In the genomic region with DNA sequence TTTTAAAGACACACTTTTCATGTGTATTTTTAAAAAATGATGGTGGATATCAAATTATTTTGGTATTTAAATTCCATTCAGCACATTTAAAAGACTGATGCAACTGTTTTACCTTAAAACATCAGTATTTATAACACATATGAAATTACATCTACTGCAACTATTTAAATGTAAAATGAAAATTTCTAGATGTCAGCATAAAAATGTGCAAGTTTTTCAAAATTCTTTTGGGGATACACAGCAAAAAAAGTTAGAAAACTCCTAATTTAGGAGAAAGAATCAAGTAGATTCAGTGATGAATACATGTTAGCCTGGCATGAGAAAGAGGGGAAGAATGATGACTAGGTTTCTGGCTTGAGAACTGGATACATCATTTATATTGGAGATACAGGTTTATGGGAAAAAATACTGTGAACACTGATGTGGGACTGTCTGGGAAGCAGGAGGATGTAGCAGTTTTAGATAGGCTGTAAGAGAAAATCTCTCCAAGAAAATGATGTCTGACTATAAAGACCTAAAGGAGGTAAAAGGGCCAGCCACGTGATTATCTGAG, we compare ENCODE assay signal across 16 cellular contexts. TPM values are rescaled to one million over a fixed set of nuclear protein-coding genes. Genes with fewer than 3 reads are reported as not detected.
DNase-seq lines count a peak whose midpoint lies in the region; ATAC-seq and TF ChIP-seq lines count a peak whose summit lies in the region.
"Had no signal": no experiment of that assay in that cellular context is flagged by ENCODE, and none has a peak within 500 bp of the region (broad histone marks: within the 10 kb centered on the region; RNA-seq: fewer than 3 reads in every experiment).

No MANE protein-coding gene starts in this region.

- intact Hi-C loops in activated naive CD4-positive, alpha-beta T cell treated with anti-CD3 and anti-CD28 coated beads for 36 hours (cut with micrococcal nuclease), result no loop called here
- intact Hi-C loops in activated T-helper 1 cell treated with anti-CD3 and anti-CD28 coated beads, Interleukin-12 subunit alpha, Interleukin-12 subunit beta, Interleukin-2, Interleukin-4 antibody, amounts not matched to agents 30 ng/mL and 10 ng/mL and 1 ng/mL, durations not matched to agents 14 hours and 24 hours and 36 hours (cut with micrococcal nuclease), result no loop called here
- intact Hi-C loops in thyroid gland (cut with DNase I), result no loop called here
- intact Hi-C loops in breast epithelium (cut with DNase I; ENCODE audit: low total_unique reads), result no loop called here

- no peak for TF ChIP-seq POLR2A in thyroid gland (IDR thresholded peaks at IDR 0.05)
- no peak for TF ChIP-seq POLR2A in breast epithelium (IDR thresholded peaks at IDR 0.05)

- H3K4me3 Mint-ChIP-seq in activated naive CD4-positive, alpha-beta T cell treated with anti-CD3 and anti-CD28 coated beads, Interleukin-2, amount 50 U/mL, for 24 hours, result no peak overlapping the region
- no peak overlapping the region for H3K4me3 Mint-ChIP-seq in activated naive CD4-positive, alpha-beta T cell treated with anti-CD3 and anti-CD28 coated beads for 36 hours
- H3K4me3 Mint-ChIP-seq in activated T-helper 1 cell treated with anti-CD3 and anti-CD28 coated beads, Interleukin-12 subunit alpha, Interleukin-12 subunit beta, Interleukin-2, Interleukin-4 antibody, amounts not matched to agents 30 ng/mL and 10 ng/mL and 1 ng/mL, durations not matched to agents 14 hours and 24 hours and 36 hours, result no peak overlapping the region

- H3K4me1 Mint-ChIP-seq in activated naive CD4-positive, alpha-beta T cell treated with anti-CD3 and anti-CD28 coated beads, Interleukin-2, amount 50 U/mL, for 24 hours, result peaks cover 68% of the 10 kb centered on the region
- peaks cover 44% of the 10 kb centered on the region for H3K4me1 Mint-ChIP-seq in activated naive CD4-positive, alpha-beta T cell treated with anti-CD3 and anti-CD28 coated beads for 36 hours (ENCODE audit: low read depth)
- peaks cover 28% of the 10 kb centered on the region for H3K4me1 Mint-ChIP-seq in activated T-helper 1 cell treated with anti-CD3 and anti-CD28 coated beads, Interleukin-12 subunit alpha, Interleukin-12 subunit beta, Interleukin-2, Interleukin-4 antibody, amounts not matched to agents 30 ng/mL and 10 ng/mL and 1 ng/mL, durations not matched to agents 14 hours and 24 hours and 36 hours (ENCODE audit: low read depth)

- TF ChIP-seq CTCF in fibroblast of the aortic adventitia (IDR thresholded peaks at IDR 0.05; ENCODE audit: insufficient read depth, low read length), result no peak
- no peak for TF ChIP-seq CTCF in thyroid gland (IDR thresholded peaks at IDR 0.05)
- no peak for TF ChIP-seq CTCF in breast epithelium (IDR thresholded peaks at IDR 0.05)

- no peaks in the 10 kb centered on the region for H3K9me3 Mint-ChIP-seq in activated naive CD4-positive, alpha-beta T cell treated with anti-CD3 and anti-CD28 coated beads, Interleukin-2, amount 50 U/mL, for 24 hours
- no peaks in the 10 kb centered on the region for H3K9me3 Mint-ChIP-seq in activated naive CD4-positive, alpha-beta T cell treated with anti-CD3 and anti-CD28 coated beads for 36 hours
- no peaks in the 10 kb centered on the region for H3K9me3 Mint-ChIP-seq in activated T-helper 1 cell treated with anti-CD3 and anti-CD28 coated beads, Interleukin-12 subunit alpha, Interleukin-12 subunit beta, Interleukin-2, Interleukin-4 antibody, amounts not matched to agents 30 ng/mL and 10 ng/mL and 1 ng/mL, durations not matched to agents 14 hours and 24 hours and 36 hours
- H3K9me3 Mint-ChIP-seq: naive B cell had no signal

- H3K36me3 Mint-ChIP-seq in activated naive CD4-positive, alpha-beta T cell treated with anti-CD3 and anti-CD28 coated beads, Interleukin-2, amount 50 U/mL, for 24 hours, result peaks cover 9% of the 10 kb centered on the region
- no peaks in the 10 kb centered on the region for H3K36me3 Mint-ChIP-seq in activated naive CD4-positive, alpha-beta T cell treated with anti-CD3 and anti-CD28 coated beads for 36 hours (ENCODE audit: low read depth)
- H3K36me3 Mint-ChIP-seq in activated T-helper 1 cell treated with anti-CD3 and anti-CD28 coated beads, Interleukin-12 subunit alpha, Interleukin-12 subunit beta, Interleukin-2, Interleukin-4 antibody, amounts not matched to agents 30 ng/mL and 10 ng/mL and 1 ng/mL, durations not matched to agents 14 hours and 24 hours and 36 hours (ENCODE audit: low read depth), result peaks cover 9% of the 10 kb centered on the region

- DNase-seq in activated naive CD4-positive, alpha-beta T cell treated with anti-CD3 and anti-CD28 coated beads for 36 hours, result no peak
- DNase-seq in activated T-helper 1 cell treated with anti-CD3 and anti-CD28 coated beads, Interleukin-12 subunit alpha, Interleukin-12 subunit beta, Interleukin-2, Interleukin-4 antibody, amounts not matched to agents 30 ng/mL and 10 ng/mL and 1 ng/mL, durations not matched to agents 14 hours and 24 hours and 36 hours (ENCODE audit: low spot score), result no peak
- DNase-seq in fibroblast of the aortic adventitia (ENCODE audit: low read depth) (peak; percentile 20), thyroid gland (no peak), breast epithelium (ENCODE audit: low spot score in 2 of 2) (no peak), DMS79 treated with DMSO at 0.1 percent for 48 hours (lab: John Stamatoyannopoulos, UW) (no peak)
- DNase-seq: activated CD4-positive, alpha-beta T cell treated with anti-CD3 and anti-CD28 coated beads for 4 hours; GDM1; naive B cell; NCI-H526; PC-3; T-helper 9 cell; uterus had no signal

- CTCF ChIA-PET in activated naive CD4-positive, alpha-beta T cell treated with anti-CD3 and anti-CD28 coated beads for 36 hours (lab: Charles Lee), result no interaction called here

- ATAC-seq in GM21723 (IDR thresholded peaks at IDR 0.05; ENCODE audit: unreplicated experiment), result no peak
- ATAC-seq: HCT116, PC-3 had no signal

- H3K27ac ChIP-seq in thyroid gland, result peak overlapping the region in 2 of 3 donors; percentile 2 to 34
- no peak overlapping the region for H3K27ac ChIP-seq in breast epithelium

- H3K27me3 Mint-ChIP-seq in activated naive CD4-positive, alpha-beta T cell treated with anti-CD3 and anti-CD28 coated beads, Interleukin-2, amount 50 U/mL, for 24 hours, result no peaks in the 10 kb centered on the region
- no peaks in the 10 kb centered on the region for H3K27me3 Mint-ChIP-seq in activated naive CD4-positive, alpha-beta T cell treated with anti-CD3 and anti-CD28 coated beads for 36 hours (ENCODE audit: low read depth)
- no peaks in the 10 kb centered on the region for H3K27me3 Mint-ChIP-seq in activated T-helper 1 cell treated with anti-CD3 and anti-CD28 coated beads, Interleukin-12 subunit alpha, Interleukin-12 subunit beta, Interleukin-2, Interleukin-4 antibody, amounts not matched to agents 30 ng/mL and 10 ng/mL and 1 ng/mL, durations not matched to agents 14 hours and 24 hours and 36 hours (ENCODE audit: insufficient read depth)
- H3K27me3 Mint-ChIP-seq: naive B cell had no signal

- peak overlapping the region; percentile 31 for H3K27ac Mint-ChIP-seq in activated naive CD4-positive, alpha-beta T cell treated with anti-CD3 and anti-CD28 coated beads, Interleukin-2, amount 50 U/mL, for 24 hours
- H3K27ac Mint-ChIP-seq in activated naive CD4-positive, alpha-beta T cell treated with anti-CD3 and anti-CD28 coated beads for 36 hours, result no peak overlapping the region
- H3K27ac Mint-ChIP-seq in activated T-helper 1 cell treated with anti-CD3 and anti-CD28 coated beads, Interleukin-12 subunit alpha, Interleukin-12 subunit beta, Interleukin-2, Interleukin-4 antibody, amounts not matched to agents 30 ng/mL and 10 ng/mL and 1 ng/mL, durations not matched to agents 14 hours and 24 hours and 36 hours, result peak overlapping the region; percentile 40

- H3K36me3 ChIP-seq in thyroid gland, result no peaks in the 10 kb centered on the region
- no peaks in the 10 kb centered on the region for H3K36me3 ChIP-seq in breast epithelium
- H3K36me3 ChIP-seq: uterus had no signal

- H3K4me1 ChIP-seq in thyroid gland, result peaks cover 30 to 33% of the 10 kb centered on the region in 2 donors
- H3K4me1 ChIP-seq in breast epithelium, result peaks cover 0 to 9% of the 10 kb centered on the region in 2 donors
- H3K4me1 ChIP-seq: uterus had no signal

- H3K9me3 ChIP-seq in thyroid gland, result no peaks in the 10 kb centered on the region
- H3K9me3 ChIP-seq in breast epithelium, result no peaks in the 10 kb centered on the region
- H3K9me3 ChIP-seq: uterus had no signal

- WGBS in thyroid gland, 2 donors, result 79 to 88% methylated on average over 1 of the region's 1 CpG

- H3K27me3 ChIP-seq in thyroid gland (no peaks in the 10 kb centered on the region), breast epithelium (no peaks in the 10 kb centered on the region)
- H3K27me3 ChIP-seq: uterus had no signal

- H3K4me3 ChIP-seq in fibroblast of the aortic adventitia (ENCODE audit: low read depth, low read length) (no peak overlapping the region), thyroid gland (replicated peaks in 1 of 3) (no peak overlapping the region), breast epithelium (no peak overlapping the region)
- H3K4me3 ChIP-seq: uterus had no signal

RNA-seq across cellular contexts. Expression of gene SOS2, which starts 9.2 kb away (rescaled TPM):
- 10 to 100 TPM; 20.3 to 22.1 TPM for total RNA-seq in activated naive CD4-positive, alpha-beta T cell treated with anti-CD3 and anti-CD28 coated beads for 36 hours
- 19.9 and 21.6 TPM in 2 replicates for total RNA-seq in activated T-helper 1 cell treated with anti-CD3 and anti-CD28 coated beads, Interleukin-12 subunit alpha, Interleukin-12 subunit beta, Interleukin-2, Interleukin-4 antibody, amounts not matched to agents 30 ng/mL and 10 ng/mL and 1 ng/mL, durations not matched to agents 14 hours and 24 hours and 36 hours
- 22.3 and 33.2 TPM in 2 replicates for total RNA-seq in fibroblast of the aortic adventitia (ENCODE audit: low replicate concordance)
- total RNA-seq in thyroid gland, result 10 to 100 TPM; 43.4 to 69.9 (median 57.9) TPM
- total RNA-seq in breast epithelium, result 10 to 100 TPM; 35.7 to 54.3 (median 37.4) TPM

Comparison
In these comparisons a context has a peak if more than half of its experiments do, and no peak if none do; other contexts are left out.
1. H3K27ac ChIP-seq: peak in thyroid gland (2 of 3); none in breast epithelium (0 of 2).